In genomic region chr1:17516303-17517214, GRCh38 we compare ENCODE assay signal across 15 cellular contexts. TPM values are rescaled to one million over a fixed set of nuclear protein-coding genes. Genes with fewer than 3 reads are reported as not detected.
DNase-seq lines count a peak whose midpoint lies in the region; FAIRE-seq and TF ChIP-seq lines count a peak whose summit lies in the region.
"Had no signal": no experiment of that assay in that cellular context is flagged by ENCODE, and none has a peak within 500 bp of the region (broad histone marks: within the 10 kb centered on the region; RNA-seq: fewer than 3 reads in every experiment).

No MANE protein-coding gene starts in this region.

- H3K4me3 ChIP-seq in ectodermal cell (ENCODE audit: insufficient read depth, low read depth, low read length) (no peak overlapping the region), mesenchymal stem cell (ENCODE audit: insufficient read depth in 1 of 2, low read depth in 1 of 2, low read length in 2 of 2) (no peak overlapping the region), transverse colon (no peak overlapping the region)

- H3K18ac ChIP-seq in mesenchymal stem cell (ENCODE audit: low read depth in 1 of 2, low read length in 2 of 2) = no peak overlapping the region

- no peak overlapping the region for H4K8ac ChIP-seq in mesenchymal stem cell (ENCODE audit: low read length)

- H3K14ac ChIP-seq in mesenchymal stem cell (ENCODE audit: low read length in 2 of 2) = no peak overlapping the region

- DNase-seq in NCI-H510A treated with DMSO at 0.1 percent for 48 hours (lab: John Stamatoyannopoulos, UW) (peak; percentile 36), NCI-H510A (lab: John Stamatoyannopoulos, UW) (no peak), mesenchymal stem cell (no peak), transverse colon (peak; percentile 86), NCI-H748 treated with DMSO at 0.1 percent for 48 hours (lab: John Stamatoyannopoulos, UW) (no peak), urothelium cell line (ENCODE audit: low spot score) (no peak)
- no peak for DNase-seq in effector CD4-positive, alpha-beta T cell
- DNase-seq: activated B cell treated with CpG ODN at 0.5 μM for 24 hours; activated CD8-positive, alpha-beta memory T cell treated with anti-CD3 and anti-CD28 coated beads, Interleukin-2, amount 10 ng/mL, durations not matched to agents 7 days and 5 days; NCI-H187 treated with DMSO at 0.1 percent for 48 hours; stimulated activated naive CD8-positive, alpha-beta T cell treated with anti-CD3 and anti-CD28 coated beads, Interleukin-15, Interleukin-2, amounts not matched to agents 100 U/mL and 50 U/mL, for 24 hours had no signal

- H4K91ac ChIP-seq in mesenchymal stem cell (ENCODE audit: low read length) = no peak overlapping the region

- FAIRE-seq in urothelium cell line (lab: Jason Lieb, UNC) = no peak
- FAIRE-seq: GM12892, RCC 7860 had no signal

- peaks cover 14% of the 10 kb centered on the region for H3K4me1 ChIP-seq in ectodermal cell (ENCODE audit: control insufficient read depth, insufficient read depth, low read length)
- peaks cover 4% of the 10 kb centered on the region for H3K4me1 ChIP-seq in mesenchymal stem cell (ENCODE audit: control insufficient read depth, insufficient read depth, low read depth, low read length)
- peaks cover 9 to 49% (median 29%) of the 10 kb centered on the region in 4 donors for H3K4me1 ChIP-seq in transverse colon

- H3K4ac ChIP-seq in mesenchymal stem cell (ENCODE audit: low read depth in 1 of 2, low read length in 2 of 2) = no peak overlapping the region

- no peak overlapping the region for H3K23ac ChIP-seq in mesenchymal stem cell (ENCODE audit: low read length in 2 of 2)

- no peak overlapping the region for H2BK15ac ChIP-seq in mesenchymal stem cell (ENCODE audit: low read depth, poor library complexity, severe bottlenecking)

- in situ Hi-C loops in transverse colon (cut with MboI; ENCODE audit: low pct_ligation_motif_present in 1 of 4, low pct_unique_long_range_greater_than_20kb in 1 of 4, low sequenced_read_pairs in 3 of 4) = no loop called here

- no peak overlapping the region for H2AK5ac ChIP-seq in mesenchymal stem cell (ENCODE audit: low read length, severe bottlenecking)

- H3K27ac ChIP-seq in ectodermal cell (ENCODE audit: insufficient read depth, low read depth, low read length, poor library complexity, severe bottlenecking) = peak overlapping the region; percentile 3
- H3K27ac ChIP-seq in mesenchymal stem cell (ENCODE audit: low read length, poor library complexity, severe bottlenecking) = no peak overlapping the region
- H3K27ac ChIP-seq in transverse colon = peak overlapping the region; percentile 85 to 90 (median 86)
- H3K27ac ChIP-seq: 22Rv1 had no signal

- TF ChIP-seq POLR2A in transverse colon (IDR thresholded peaks at IDR 0.05) = peak; percentile 67

- H2BK120ac ChIP-seq in mesenchymal stem cell (ENCODE audit: low read depth, low read length) = no peak overlapping the region

- intact Hi-C loops in transverse colon (cut with DNase I; ENCODE audit: low total_unique reads) = no loop called here

- 47 to 51% methylated on average over 11 of the region's 13 CpGs for WGBS in ectodermal cell, 2 experiments
- WGBS in mesenchymal stem cell = 57% methylated on average over 7 of the region's 13 CpGs
- 25% methylated on average over 13 of the region's 13 CpGs; no CpG with 5 or more reads in 1 of the 2 donors for WGBS in transverse colon (ENCODE audit: low coverage in 1 of 2), 2 donors

- H2AFZ ChIP-seq in mesenchymal stem cell (ENCODE audit: low read depth, low read length) = peak overlapping the region; percentile 24

- no peak overlapping the region for H3K9ac ChIP-seq in mesenchymal stem cell (ENCODE audit: low read length)

- no peak for TF ChIP-seq EP300 in transverse colon (IDR thresholded peaks at IDR 0.05; ENCODE audit: low read depth)

- H3K4me2 ChIP-seq in mesenchymal stem cell (ENCODE audit: low read length, poor library complexity, severe bottlenecking) = no peak overlapping the region

- H3K79me1 ChIP-seq in mesenchymal stem cell (replicated peaks; ENCODE audit: low read length, poor library complexity, severe bottlenecking) = no peaks in the 10 kb centered on the region

- no peak for TF ChIP-seq CTCF in transverse colon (IDR thresholded peaks at IDR 0.05)

- no peak overlapping the region for H2BK5ac ChIP-seq in mesenchymal stem cell (ENCODE audit: low read depth, low read length, poor library complexity, severe bottlenecking)

- H3K27me3 ChIP-seq in ectodermal cell (ENCODE audit: control insufficient read depth, insufficient read depth, low read length, poor library complexity, severe bottlenecking) = no peaks in the 10 kb centered on the region
- peaks cover 22 to 33% of the 10 kb centered on the region in 2 experiments for H3K27me3 ChIP-seq in mesenchymal stem cell (ENCODE audit: control insufficient read depth in 1 of 2, insufficient read depth in 1 of 2, low read length in 2 of 2)
- H3K27me3 ChIP-seq in transverse colon = no peaks in the 10 kb centered on the region

- H2BK12ac ChIP-seq in mesenchymal stem cell (ENCODE audit: low read length in 2 of 2) = no peak overlapping the region

- H3K9me3 ChIP-seq in ectodermal cell (ENCODE audit: control insufficient read depth, low read length) (no peaks in the 10 kb centered on the region), mesenchymal stem cell (ENCODE audit: control insufficient read depth, low read length) (no peaks in the 10 kb centered on the region), transverse colon (no peaks in the 10 kb centered on the region)

- H3K36me3 ChIP-seq in ectodermal cell (ENCODE audit: control insufficient read depth, insufficient read depth, low read length) (no peaks in the 10 kb centered on the region), mesenchymal stem cell (ENCODE audit: control insufficient read depth in 1 of 2, insufficient read depth in 2 of 2, low read depth in 1 of 2, low read length in 2 of 2) (no peaks in the 10 kb centered on the region), transverse colon (no peaks in the 10 kb centered on the region)

RNA-seq across cellular contexts. Expression of gene ARHGEF10L, which starts 22.9 kb away (rescaled TPM):
- polyA plus RNA-seq in ectodermal cell (2013, experiment 1 of 4) = 19.5 TPM
- 18.1 TPM for polyA plus RNA-seq in ectodermal cell (2013, experiment 2 of 4)
- polyA plus RNA-seq in ectodermal cell (2013, experiment 3 of 4) = 17.0 TPM
- polyA plus RNA-seq in ectodermal cell (2013, experiment 4 of 4) = 16.1 TPM
- polyA plus RNA-seq in mesenchymal stem cell (2013, experiment 1 of 2) = 6.9 TPM
- 7.2 TPM for polyA plus RNA-seq in mesenchymal stem cell (2013, experiment 2 of 2)
- 100 to 1,000 TPM; 115 to 326 (median 199) TPM for total RNA-seq in transverse colon
- total RNA-seq: activated CD8-positive, alpha-beta memory T cell treated with anti-CD3 and anti-CD28 coated beads, Interleukin-2, amount 10 ng/mL, durations not matched to agents 7 days and 5 days had no signal

Comparison
In these comparisons a context has a peak if more than half of its experiments do, and no peak if none do; other contexts are left out.
1. DNase-seq: peak in NCI-H510A treated with DMSO at 0.1 percent for 48 hours (single experiment) and transverse colon (single experiment); none in NCI-H510A (single experiment), mesenchymal stem cell (single experiment), NCI-H748 treated with DMSO at 0.1 percent for 48 hours (single experiment), effector CD4-positive, alpha-beta T cell (single experiment) and urothelium cell line (single experiment).